6 cellular contexts compared by ENCODE assay signal in genomic region chr9:70450735-70451134, GRCh38.
"Had no signal": no experiment of that assay in that cellular context is flagged by ENCODE, and none has a peak within 500 bp of the region (broad histone marks: within the 10 kb centered on the region; RNA-seq: fewer than 3 reads in every experiment).

No MANE protein-coding gene starts in this region.

- H3K27ac ChIP-seq: HL-60, KMS-11 had no signal

- H3K4me2 ChIP-seq: KMS-11 had no signal

- H3K9ac ChIP-seq: KMS-11 had no signal

- FAIRE-seq: HTR-8/SVneo had no signal

- DNase-seq: IMR-90, KBM-7, KG1 had no signal
